33 cellular contexts compared by ENCODE assay signal in the genomic region with DNA sequence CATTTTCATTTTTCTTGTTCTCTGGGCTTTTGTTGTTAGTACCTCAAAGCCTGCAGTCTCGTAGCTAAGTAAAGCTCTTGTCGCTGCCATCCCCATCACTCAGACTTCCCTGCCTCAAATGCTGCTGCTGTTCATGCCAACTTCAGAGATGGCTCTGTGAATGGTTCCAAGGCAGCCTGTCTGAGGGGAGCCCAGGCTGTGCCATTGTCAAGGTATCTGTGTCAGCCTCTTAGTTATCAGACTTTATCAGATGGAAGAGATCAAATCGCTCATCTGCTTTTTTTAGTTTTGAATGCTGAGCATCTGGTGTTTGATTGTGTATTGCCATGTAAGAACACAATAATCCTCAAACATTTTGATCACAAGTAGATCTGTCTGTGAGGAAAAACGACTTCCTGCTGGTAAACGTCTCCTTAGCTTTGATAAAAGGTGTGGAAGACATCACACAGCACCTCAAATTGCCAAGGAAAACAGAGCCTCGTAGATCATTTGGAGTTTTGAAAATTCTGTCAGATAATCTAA.
"Had no signal": no experiment of that assay in that cellular context is flagged by ENCODE, and none has a peak within 500 bp of the region (broad histone marks: within the 10 kb centered on the region; RNA-seq: fewer than 3 reads in every experiment).

No MANE protein-coding gene starts in this region.

- H3K27ac Mint-ChIP-seq: activated CD4-positive, alpha-beta memory T cell treated with anti-CD3 and anti-CD28 coated beads for 36 hours; activated CD4-positive, alpha-beta T cell treated with anti-CD3 and anti-CD28 coated beads for 36 hours; activated CD4-positive, alpha-beta T cell treated with anti-CD3 and anti-CD28 coated beads, Interleukin-2, amount 10 ng/mL, durations not matched to agents 24 days and 14 days; activated CD8-positive, alpha-beta memory T cell treated with anti-CD3 and anti-CD28 coated beads, Interleukin-2, amount 10 ng/mL, durations not matched to agents 7 days and 5 days; activated CD8-positive, alpha-beta T cell treated with anti-CD3 and anti-CD28 coated beads, Interleukin-2, amount 10 ng/mL, durations not matched to agents 7 days and 5 days; activated naive CD4-positive, alpha-beta T cell treated with anti-CD3 and anti-CD28 coated beads for 36 hours; activated naive CD4-positive, alpha-beta T cell treated with anti-CD3 and anti-CD28 coated beads, Interleukin-2, amount 50 U/mL, for 24 hours; activated naive CD8-positive, alpha-beta T cell treated with anti-CD3 and anti-CD28 coated beads for 36 hours; activated naive CD8-positive, alpha-beta T cell treated with anti-CD3 and anti-CD28 coated beads, Interleukin-2, amount 50 U/mL, for 24 hours; activated T-helper 1 cell treated with anti-CD3 and anti-CD28 coated beads, Interleukin-12 subunit alpha, Interleukin-12 subunit beta, Interleukin-2, Interleukin-4 antibody, amounts not matched to agents 30 ng/mL and 10 ng/mL and 1 ng/mL, durations not matched to agents 14 hours and 24 hours and 36 hours; activated T-helper 2 cell treated with anti-CD3 and anti-CD28 coated beads, Interferon-gamma antibody, Interleukin-2, Interleukin-4, amounts not matched to agents 10 μg/mL and 5 μg/mL and 100 μg/mL, durations not matched to agents 14 hours and 24 hours and 36 hours; effector memory CD8-positive, alpha-beta T cell had no signal

- H3K4me1 Mint-ChIP-seq: activated CD4-positive, alpha-beta T cell treated with anti-CD3 and anti-CD28 coated beads for 36 hours; activated CD4-positive, alpha-beta T cell treated with anti-CD3 and anti-CD28 coated beads, Interleukin-2, amount 10 ng/mL, durations not matched to agents 24 days and 14 days; activated CD8-positive, alpha-beta memory T cell treated with anti-CD3 and anti-CD28 coated beads, Interleukin-2, amount 10 ng/mL, durations not matched to agents 7 days and 5 days; activated naive CD4-positive, alpha-beta T cell treated with anti-CD3 and anti-CD28 coated beads, Interleukin-2, amount 50 U/mL, for 24 hours; activated naive CD8-positive, alpha-beta T cell treated with anti-CD3 and anti-CD28 coated beads for 36 hours; activated naive CD8-positive, alpha-beta T cell treated with anti-CD3 and anti-CD28 coated beads, Interleukin-2, amount 50 U/mL, for 24 hours had no signal

- H3K4me1 ChIP-seq: adrenal gland had no signal

- H3K27me3 ChIP-seq: adrenal gland, body of pancreas had no signal

- H3K4me3 ChIP-seq: adrenal gland, body of pancreas had no signal

- H3K27me3 Mint-ChIP-seq: activated CD4-positive, alpha-beta memory T cell treated with anti-CD3 and anti-CD28 coated beads for 36 hours; activated CD4-positive, alpha-beta T cell treated with anti-CD3 and anti-CD28 coated beads, Interleukin-2, amount 10 ng/mL, durations not matched to agents 24 days and 14 days; activated CD8-positive, alpha-beta memory T cell treated with anti-CD3 and anti-CD28 coated beads, Interleukin-2, amount 10 ng/mL, durations not matched to agents 7 days and 5 days; activated naive CD8-positive, alpha-beta T cell treated with anti-CD3 and anti-CD28 coated beads for 36 hours; activated naive CD8-positive, alpha-beta T cell treated with anti-CD3 and anti-CD28 coated beads, Interleukin-2, amount 50 U/mL, for 24 hours; effector memory CD8-positive, alpha-beta T cell had no signal

- ATAC-seq: activated CD4-positive, alpha-beta T cell treated with anti-CD3 and anti-CD28 coated beads for 36 hours; activated CD8-positive, alpha-beta memory T cell treated with anti-CD3 and anti-CD28 coated beads, Interleukin-2, amount 10 ng/mL, durations not matched to agents 7 days and 5 days; activated CD8-positive, alpha-beta T cell treated with anti-CD3 and anti-CD28 coated beads, Interleukin-2, amount 10 ng/mL, durations not matched to agents 7 days and 5 days; activated naive CD8-positive, alpha-beta T cell treated with anti-CD3 and anti-CD28 coated beads, Interleukin-2, amount 50 U/mL, for 24 hours; body of pancreas; effector memory CD8-positive, alpha-beta T cell; esophagus mucosa had no signal

- H3K36me3 Mint-ChIP-seq: activated CD4-positive, alpha-beta memory T cell treated with anti-CD3 and anti-CD28 coated beads for 36 hours; activated CD8-positive, alpha-beta memory T cell treated with anti-CD3 and anti-CD28 coated beads, Interleukin-2, amount 10 ng/mL, durations not matched to agents 7 days and 5 days; activated naive CD4-positive, alpha-beta T cell treated with anti-CD3 and anti-CD28 coated beads, Interleukin-2, amount 50 U/mL, for 24 hours; activated naive CD8-positive, alpha-beta T cell treated with anti-CD3 and anti-CD28 coated beads for 36 hours had no signal

- H3K9me3 Mint-ChIP-seq: activated CD4-positive, alpha-beta memory T cell treated with anti-CD3 and anti-CD28 coated beads for 36 hours; activated CD4-positive, alpha-beta T cell treated with anti-CD3 and anti-CD28 coated beads, Interleukin-2, amount 10 ng/mL, durations not matched to agents 24 days and 14 days; activated naive CD4-positive, alpha-beta T cell treated with anti-CD3 and anti-CD28 coated beads for 36 hours; activated naive CD4-positive, alpha-beta T cell treated with anti-CD3 and anti-CD28 coated beads, Interleukin-2, amount 50 U/mL, for 24 hours; activated naive CD8-positive, alpha-beta T cell treated with anti-CD3 and anti-CD28 coated beads, Interleukin-2, amount 50 U/mL, for 24 hours; activated T-helper 1 cell treated with anti-CD3 and anti-CD28 coated beads, Interleukin-12 subunit alpha, Interleukin-12 subunit beta, Interleukin-2, Interleukin-4 antibody, amounts not matched to agents 30 ng/mL and 10 ng/mL and 1 ng/mL, durations not matched to agents 14 hours and 24 hours and 36 hours; activated T-helper 2 cell treated with anti-CD3 and anti-CD28 coated beads, Interferon-gamma antibody, Interleukin-2, Interleukin-4, amounts not matched to agents 10 μg/mL and 5 μg/mL and 100 μg/mL, durations not matched to agents 14 hours and 24 hours and 36 hours; effector memory CD8-positive, alpha-beta T cell had no signal

- DNase-seq: activated CD4-positive, alpha-beta memory T cell treated with anti-CD3 and anti-CD28 coated beads for 36 hours; activated CD4-positive, alpha-beta T cell treated with anti-CD3 and anti-CD28 coated beads for 36 hours; activated CD4-positive, alpha-beta T cell treated with anti-CD3 and anti-CD28 coated beads, Interleukin-2, amount 10 ng/mL, durations not matched to agents 24 days and 14 days; activated CD4-positive, CD25-positive, alpha-beta regulatory T cell; activated CD4-positive, CD25-positive, alpha-beta regulatory T cell treated with anti-CD3 and anti-CD28 coated beads, Interleukin-2, amount 50 U/mL, for 72 hours; activated CD8-positive, alpha-beta memory T cell treated with anti-CD3 and anti-CD28 coated beads, Interleukin-2, amount 10 ng/mL, durations not matched to agents 7 days and 5 days; activated CD8-positive, alpha-beta memory T cell treated with anti-CD3 and anti-CD28 coated beads, Interleukin-2, amount 50 U/mL, for 4 hours; activated CD8-positive, alpha-beta T cell treated with anti-CD3 and anti-CD28 coated beads, Interleukin-2, amount 10 ng/mL, durations not matched to agents 7 days and 5 days; activated effector memory CD4-positive, alpha-beta T cell treated with anti-CD3 and anti-CD28 coated beads, Interleukin-2, amount 50 U/mL, for 16 hours; activated naive CD4-positive, alpha-beta T cell treated with anti-CD3 and anti-CD28 coated beads for 36 hours; activated naive CD8-positive, alpha-beta T cell treated with anti-CD3 and anti-CD28 coated beads for 36 hours; activated naive CD8-positive, alpha-beta T cell treated with anti-CD3 and anti-CD28 coated beads, Interleukin-2, amount 50 U/mL, for 24 hours; activated T-cell treated with anti-CD3 and anti-CD28 coated beads, Interleukin-2, amount 50 U/mL, for 1 hour; activated T-cell treated with anti-CD3 and anti-CD28 coated beads, Interleukin-2, amount 50 U/mL, for 48 hours; adrenal gland; amygdala; aorta; body of pancreas; caudate nucleus; cortex of kidney; dermis blood vessel endothelial cell; effector CD4-positive, alpha-beta T cell; effector memory CD8-positive, alpha-beta T cell; foreskin fibroblast; head of caudate nucleus; hippocampal formation had no signal

- H3K4me3 Mint-ChIP-seq: activated CD4-positive, alpha-beta memory T cell treated with anti-CD3 and anti-CD28 coated beads for 36 hours; activated CD4-positive, alpha-beta T cell treated with anti-CD3 and anti-CD28 coated beads for 36 hours; activated CD4-positive, alpha-beta T cell treated with anti-CD3 and anti-CD28 coated beads, Interleukin-2, amount 10 ng/mL, durations not matched to agents 24 days and 14 days; activated CD8-positive, alpha-beta memory T cell treated with anti-CD3 and anti-CD28 coated beads, Interleukin-2, amount 10 ng/mL, durations not matched to agents 7 days and 5 days; activated CD8-positive, alpha-beta T cell treated with anti-CD3 and anti-CD28 coated beads, Interleukin-2, amount 10 ng/mL, durations not matched to agents 7 days and 5 days; activated naive CD4-positive, alpha-beta T cell treated with anti-CD3 and anti-CD28 coated beads for 36 hours; activated naive CD4-positive, alpha-beta T cell treated with anti-CD3 and anti-CD28 coated beads, Interleukin-2, amount 50 U/mL, for 24 hours; activated naive CD8-positive, alpha-beta T cell treated with anti-CD3 and anti-CD28 coated beads for 36 hours; activated naive CD8-positive, alpha-beta T cell treated with anti-CD3 and anti-CD28 coated beads, Interleukin-2, amount 50 U/mL, for 24 hours; activated T-helper 1 cell treated with anti-CD3 and anti-CD28 coated beads, Interleukin-12 subunit alpha, Interleukin-12 subunit beta, Interleukin-2, Interleukin-4 antibody, amounts not matched to agents 30 ng/mL and 10 ng/mL and 1 ng/mL, durations not matched to agents 14 hours and 24 hours and 36 hours; effector memory CD8-positive, alpha-beta T cell had no signal

- H3K27ac ChIP-seq: adrenal gland, body of pancreas had no signal

- H3K9me3 ChIP-seq: adrenal gland, body of pancreas had no signal

- FAIRE-seq: colon, endometrium, frontal cortex had no signal

- H3K36me3 ChIP-seq: adrenal gland had no signal
